ENCODE assay signal across 34 cellular contexts in genomic region chr15:67274236-67274635, GRCh38.
"Had no signal": no experiment of that assay in that cellular context is flagged by ENCODE, and none has a peak within 500 bp of the region (broad histone marks: within the 10 kb centered on the region; RNA-seq: fewer than 3 reads in every experiment).

No MANE protein-coding gene starts in this region.

- H3K4me3 ChIP-seq: MG63 had no signal

- H3K27me3 ChIP-seq: MG63 had no signal

- DNase-seq: Karpas-422, MG63, MM.1S, NCI-H1048, NCI-H1092, NCI-H1092 treated with DMSO at 0.1 percent for 48 hours, NCI-H1105, NCI-H1105 treated with DMSO at 0.1 percent for 48 hours, NCI-H1417, NCI-H1417 treated with DMSO at 0.1 percent for 48 hours, NCI-H1436, NCI-H1436 treated with DMSO at 0.1 percent for 48 hours, NCI-H146, NCI-H1694, NCI-H1694 treated with DMSO at 0.1 percent for 48 hours, NCI-H187, NCI-H187 treated with DMSO at 0.1 percent for 48 hours, NCI-H1930, NCI-H2029, NCI-H2029 treated with DMSO at 0.1 percent for 48 hours, NCI-H2081, NCI-H2081 treated with DMSO at 0.1 percent for 48 hours, NCI-H2107, NCI-H2171, NCI-H2171 treated with DMSO at 0.1 percent for 48 hours, NCI-H2227 treated with DMSO at 0.1 percent for 48 hours, NCI-H226, NCI-H345, NCI-H446, NCI-H446 treated with DMSO at 0.1 percent for 48 hours, NCI-H510A, NCI-H510A treated with DMSO at 0.1 percent for 48 hours, NCI-H524, NCI-H524 treated with DMSO at 0.1 percent for 48 hours had no signal

- H3K36me3 ChIP-seq: MG63 had no signal
